ENCODE assay signal across 26 cellular contexts in genomic region chr17:81802048-81802758, GRCh38. TPM values are rescaled to one million over a fixed set of nuclear protein-coding genes. Genes with fewer than 3 reads are reported as not detected.
A peak's percentile ranks its signal among the peaks of the same experiment; 100 is the strongest.
DNase-seq lines count a peak whose midpoint lies in the region; ATAC-seq, FAIRE-seq and TF ChIP-seq lines count a peak whose summit lies in the region.
"Had no signal": no experiment of that assay in that cellular context is flagged by ENCODE, and none has a peak within 500 bp of the region (broad histone marks: within the 10 kb centered on the region; RNA-seq: fewer than 3 reads in every experiment).

No MANE protein-coding gene starts in this region.

- in situ Hi-C loops in K562 (cut with MboI), result no loop called here
- in situ Hi-C loops in GM13977 (cut with MboI; ENCODE audit: low pct_unique_long_range_greater_than_20kb, low sequenced_read_pairs, unreplicated experiment), result no loop called here

- TF ChIP-seq RAD21 in K562 (CRISPR knock-in tag; conservative IDR thresholded peaks at IDR 0.05 in 1 of 2, IDR thresholded peaks at IDR 0.05 in 1 of 2), result no peak

- H3K27ac ChIP-seq in GM23338 (ENCODE audit: low read depth) (no peak overlapping the region), K562 (ENCODE audit: extremely low read depth, low read depth, low read length) (no peak overlapping the region), osteoblast (ENCODE audit: low read depth, low read length) (no peak overlapping the region)
- H3K27ac ChIP-seq: C4-2B, PC-9 had no signal

- H3K27ac Mint-ChIP-seq in GM23338 (no peak overlapping the region), naive B cell (no peak overlapping the region)
- no peak overlapping the region for H3K27ac Mint-ChIP-seq in activated naive CD8-positive, alpha-beta T cell treated with anti-CD3 and anti-CD28 coated beads for 36 hours
- H3K27ac Mint-ChIP-seq: H9, HFFc6 had no signal

- H3K36me3 Mint-ChIP-seq in GM23338 (ENCODE audit: low read depth), result peaks cover 5% of the 10 kb centered on the region; the same call in 1 of the 3 replicates
- peaks cover 0 to 12% of the 10 kb centered on the region in 2 donors for H3K36me3 Mint-ChIP-seq in naive B cell
- H3K36me3 Mint-ChIP-seq in activated naive CD8-positive, alpha-beta T cell treated with anti-CD3 and anti-CD28 coated beads for 36 hours, result no peaks in the 10 kb centered on the region

- ATAC-seq in GM23338, result no peak
- ATAC-seq in K562, result no peak
- no peak for ATAC-seq in naive B cell (ENCODE audit: low read depth in 2 of 2)

- no peak for TF ChIP-seq CTCF in GM23338 (conservative IDR thresholded peaks at IDR 0.05; ENCODE audit: low read depth in 2 of 2)
- TF ChIP-seq CTCF in K562 (IDR thresholded peaks at IDR 0.05 in 2 of 3, conservative IDR thresholded peaks at IDR 0.05 in 1 of 3; ENCODE audit: insufficient read depth in 2 of 3, low read depth in 1 of 3, low read length in 3 of 3), result no peak
- TF ChIP-seq CTCF in osteoblast (IDR thresholded peaks at IDR 0.05; ENCODE audit: extremely low read depth, low read depth, low read length), result no peak
- no peak for TF ChIP-seq CTCF in GM13977 (IDR thresholded peaks at IDR 0.05; ENCODE audit: extremely low read depth, insufficient read depth, missing control alignments)

- TF ChIP-seq POLR2A in K562 (conservative IDR thresholded peaks at IDR 0.05), result no peak

- H3K9me3 Mint-ChIP-seq in GM23338 (peaks cover 12% of the 10 kb centered on the region), naive B cell (peaks cover 0 to 3% (median 0%) of the 10 kb centered on the region in 7 donors)
- H3K9me3 Mint-ChIP-seq in activated naive CD8-positive, alpha-beta T cell treated with anti-CD3 and anti-CD28 coated beads for 36 hours, result no peaks in the 10 kb centered on the region

- H2AFZ ChIP-seq in GM23338, result no peak overlapping the region
- no peak overlapping the region for H2AFZ ChIP-seq in K562 (ENCODE audit: low read depth, low read length)
- no peak overlapping the region for H2AFZ ChIP-seq in osteoblast (ENCODE audit: low read length)
- H2AFZ ChIP-seq: PC-9 had no signal

- no peak overlapping the region for H3K9ac ChIP-seq in K562 (ENCODE audit: insufficient read depth in 1 of 2, low read depth in 2 of 2, low read length in 2 of 2)

- peaks cover 47% of the 10 kb centered on the region for H3K27me3 Mint-ChIP-seq in GM23338 (ENCODE audit: insufficient read depth, low read depth, poor library complexity)
- peaks cover 33 to 66% (median 44%) of the 10 kb centered on the region in 3 donors for H3K27me3 Mint-ChIP-seq in naive B cell
- H3K27me3 Mint-ChIP-seq in activated naive CD8-positive, alpha-beta T cell treated with anti-CD3 and anti-CD28 coated beads for 36 hours, result peaks cover 56% of the 10 kb centered on the region

- CTCF ChIA-PET in K562 (lab: Yijun Ruan, JAX; ENCODE audit: low intra/inter-chr PET ratio), result no interaction called here

- no TSS peak for BruUV-seq in K562 (replicated peaks; lab: Mats Ljungman, UMichigan)

- H3K79me2 ChIP-seq in GM23338 (replicated peaks; ENCODE audit: insufficient read depth) (no peaks in the 10 kb centered on the region), K562 (ENCODE audit: control insufficient read depth, insufficient read depth, low read length) (no peaks in the 10 kb centered on the region), osteoblast (ENCODE audit: insufficient read depth, low read length) (no peaks in the 10 kb centered on the region)

- H3K9me3 ChIP-seq in K562 (replicated peaks; ENCODE audit: control insufficient read depth, insufficient read depth, low read depth, low read length), result peaks cover 3% of the 10 kb centered on the region; the same call in 1 of the 2 replicates
- H3K9me3 ChIP-seq in osteoblast (ENCODE audit: low read depth, low read length), result no peaks in the 10 kb centered on the region

- H3K27me3 ChIP-seq in GM23338 (ENCODE audit: insufficient read depth), result peaks cover 65% of the 10 kb centered on the region
- H3K27me3 ChIP-seq in K562 (ENCODE audit: control insufficient read depth in 2 of 2, insufficient read depth in 2 of 2, low read length in 2 of 2), result peaks cover 18 to 51% of the 10 kb centered on the region in 2 experiments; a peak in 4 of 5 replicates
- peaks cover 51% of the 10 kb centered on the region for H3K27me3 ChIP-seq in osteoblast (ENCODE audit: insufficient read depth, low read length)

- H3K4me2 ChIP-seq in GM23338, result no peak overlapping the region
- H3K4me2 ChIP-seq in K562 (ENCODE audit: insufficient read depth, low read length), result no peak overlapping the region
- H3K4me2 ChIP-seq in osteoblast (ENCODE audit: insufficient read depth, low read length), result no peak overlapping the region
- H3K4me2 ChIP-seq: PC-9 had no signal

- H4K20me1 ChIP-seq in GM23338 (replicated peaks; ENCODE audit: insufficient read depth), result no peaks in the 10 kb centered on the region
- H4K20me1 ChIP-seq in K562 (replicated peaks; ENCODE audit: control insufficient read depth, insufficient read depth, low read length), result 0 out of 2 replicates have a peak, but pooled peaks cover 6% of the 10 kb centered on the region
- H4K20me1 ChIP-seq in osteoblast (ENCODE audit: insufficient read depth, low read length), result no peaks in the 10 kb centered on the region

- no peaks in the 10 kb centered on the region for H3K4me1 Mint-ChIP-seq in GM23338
- H3K4me1 Mint-ChIP-seq in naive B cell, result peaks cover 8 to 19% (median 10%) of the 10 kb centered on the region in 3 donors
- no peaks in the 10 kb centered on the region for H3K4me1 Mint-ChIP-seq in activated naive CD8-positive, alpha-beta T cell treated with anti-CD3 and anti-CD28 coated beads for 36 hours

- H3K9me2 ChIP-seq in GM23338 (ENCODE audit: insufficient read depth), result no peaks in the 10 kb centered on the region

- H3F3A ChIP-seq in GM23338 (replicated peaks; ENCODE audit: low read depth), result no peaks in the 10 kb centered on the region

- no peak for TF ChIP-seq EP300 in K562 (IDR thresholded peaks at IDR 0.05; ENCODE audit: low read length)

- POLR2A ChIA-PET in K562 (lab: Yijun Ruan, JAX), result interaction anchor here (0.6 to 0.8 kb wide), 3 partner anchors 12 to 66 kb away, joined by 3 to 4 read pairs (median 3); no protein-coding TSS in a partner anchor

- no peak for FAIRE-seq in K562 (lab: Jason Lieb, UNC)
- FAIRE-seq: GM18507, HTR-8/SVneo had no signal

- intact Hi-C loops in K562 (cut with micrococcal nuclease), result no loop called here

- H3K4me1 ChIP-seq in GM23338 (ENCODE audit: insufficient read depth) (no peaks in the 10 kb centered on the region; the same call in 1 of the 2 replicates), K562 (replicated peaks in 1 of 2; ENCODE audit: control insufficient read depth in 2 of 2, insufficient read depth in 2 of 2, low read length in 2 of 2) (peaks cover 0 to 45% of the 10 kb centered on the region in 2 experiments; a peak in 3 of 5 replicates), osteoblast (ENCODE audit: insufficient read depth, low read length) (no peaks in the 10 kb centered on the region)

- no peak overlapping the region for H3K4me3 ChIP-seq in GM23338
- H3K4me3 ChIP-seq in K562, result no peak overlapping the region
- H3K4me3 ChIP-seq in osteoblast (ENCODE audit: insufficient read depth, low read length), result no peak overlapping the region
- H3K4me3 ChIP-seq: PC-9 had no signal

- H3K9me1 ChIP-seq in K562 (ENCODE audit: control insufficient read depth, insufficient read depth, low read length), result no peaks in the 10 kb centered on the region

- peak overlapping the region; percentile 42; the same call in 1 of the 3 replicates for H3K4me3 Mint-ChIP-seq in GM23338
- peak overlapping the region in 5 of 8 donors; percentile 14 to 78 (median 51) for H3K4me3 Mint-ChIP-seq in naive B cell
- no peak overlapping the region for H3K4me3 Mint-ChIP-seq in activated naive CD8-positive, alpha-beta T cell treated with anti-CD3 and anti-CD28 coated beads for 36 hours
- H3K4me3 Mint-ChIP-seq: HFFc6 had no signal

- WGBS in K562 (ENCODE audit: insufficient coverage, low coverage, missing lambda C conversion rate), result 38% methylated on average over 8 of the region's 9 CpGs

- no peaks in the 10 kb centered on the region for H3K36me3 ChIP-seq in GM23338 (ENCODE audit: insufficient read depth)
- H3K36me3 ChIP-seq in K562 (ENCODE audit: control insufficient read depth, insufficient read depth, low read length), result no peaks in the 10 kb centered on the region
- no peaks in the 10 kb centered on the region for H3K36me3 ChIP-seq in osteoblast (ENCODE audit: insufficient read depth, low read length)

- DNase-seq in GM23338 (ENCODE audit: low spot score) (no peak), K562 (ENCODE audit: extremely low read depth in 1 of 4, low spot score in 3 of 4) (no peak), naive B cell (no peak), osteoblast (ENCODE audit: insufficient read length, low spot score, missing footprints) (peak; percentile 85), T-helper 1 cell (no peak), GM03348 (ENCODE audit: low spot score) (no peak), GM13977 (ENCODE audit: low spot score) (no peak)
- DNase-seq in activated naive CD8-positive, alpha-beta T cell treated with anti-CD3 and anti-CD28 coated beads for 36 hours, result no peak
- DNase-seq: DMS153, DND-41, H9, HFFc6, KG1, MM.1S, NCI-H1694, NCI-H2029 treated with DMSO at 0.1 percent for 48 hours, NCI-H446 treated with DMSO at 0.1 percent for 48 hours, NCI-H526 treated with DMSO at 0.1 percent for 48 hours, PC-9, Right ventricle myocardium superior had no signal

RNA-seq across cellular contexts. Expression of gene GCGR, which starts 1.7 kb away (rescaled TPM):
- total RNA-seq in GM23338 (2014; rRNA removed; shearing (Covaris generic)), result 0.17 and 0.31 TPM in 2 replicates
- polyA plus RNA-seq in GM23338 (2016; fragmentation: Nextera tagmentation; extraction: Ambion mirVana), result 0.23 and 0.92 TPM in 2 replicates
- total RNA-seq in K562 (2011; cell fraction: chromatin; rRNA removed; ENCODE audit: low replicate concordance), result not detected in 2 replicates
- total RNA-seq in K562 (2011; cell fraction: nucleolus; rRNA removed), result not detected in 2 replicates
- not detected in 2 replicates for total RNA-seq in K562 (2011; cell fraction: nucleoplasm; rRNA removed)
- not detected in 2 replicates for total RNA-seq in K562 (2014; rRNA removed)
- total RNA-seq in K562 (2014; rRNA removed; fragmentation: Illumina TruSeq; extraction: Trizol), result not detected in 2 replicates
- total RNA-seq in K562 (2015; rRNA removed; fragmentation: Illumina TruSeq; extraction: Trizol), result not detected in 2 replicates
- not detected in 2 replicates for total RNA-seq in K562 (2021)
- not detected in 2 replicates for polyA plus RNA-seq in K562 (2011; rRNA removed)
- polyA plus RNA-seq in K562 (2011; cell fraction: cytosol; rRNA removed), result not detected in 2 replicates
- not detected in 2 replicates for polyA plus RNA-seq in K562 (2011; cell fraction: nucleus; rRNA removed)
- not detected in 2 replicates for polyA plus RNA-seq in K562 (2012)
- not detected in 2 replicates for polyA plus RNA-seq in K562 (2014; fragmentation: Illumina TruSeq; extraction: Trizol)
- not detected for polyA plus RNA-seq in K562 (2014; fragmentation: Nextera tagmentation; extraction: Ambion mirVana)
- not detected in 2 replicates for polyA plus RNA-seq in K562 (2014; rRNA removed)
- polyA minus RNA-seq in K562 (2011; rRNA and poly(A)+ RNA removed), result not detected in 2 replicates
- polyA minus RNA-seq in K562 (2011; cell fraction: cytosol; rRNA and poly(A)+ RNA removed), result not detected in 2 replicates
- polyA minus RNA-seq in K562 (2011; cell fraction: nucleus; rRNA and poly(A)+ RNA removed), result not detected in 2 replicates
- not detected for polyA plus RNA-seq in naive B cell (ENCODE audit: low read depth in 6 of 6)
- under 0.01 TPM in 1 of 2 replicates, not detected in the other for total RNA-seq in osteoblast
- not detected for total RNA-seq in activated naive CD8-positive, alpha-beta T cell treated with anti-CD3 and anti-CD28 coated beads for 36 hours
- total RNA-seq: A673, HFFc6, PC-9, Right ventricle myocardium superior, RPMI7951, SK-MEL-5 had no signal

RNA-seq across cellular contexts. Expression of gene MCRIP1, which starts 30.9 kb away (rescaled TPM):
- 85.2 and 110 TPM in 2 replicates for total RNA-seq in GM23338 (2014; rRNA removed; shearing (Covaris generic))
- polyA plus RNA-seq in GM23338 (2016; fragmentation: Nextera tagmentation; extraction: Ambion mirVana) (99.5 and 101 TPM in 2 replicates), K562 (2011; rRNA removed) (9.7 and 14.8 TPM in 2 replicates), K562 (2014; fragmentation: Illumina TruSeq; extraction: Trizol) (6.6 and 24.6 TPM in 2 replicates), K562 (2014; fragmentation: Nextera tagmentation; extraction: Ambion mirVana) (1 to 10 TPM in 1 of 2 experiments, under 1 TPM in 1; 0.39 to 1.4 TPM), K562 (2014; rRNA removed) (24.0 and 35.5 TPM in 2 replicates), naive B cell (ENCODE audit: low read depth in 6 of 6) (100 to 1,000 TPM in 1 of 6 donors, 10 to 100 TPM in 5; 66.2 to 114 (median 77.4) TPM)
- 12.2 and 29.2 TPM in 2 replicates for total RNA-seq in K562 (2011; cell fraction: chromatin; rRNA removed; ENCODE audit: low replicate concordance)
- 23.2 and 24.1 TPM in 2 replicates for total RNA-seq in K562 (2011; cell fraction: nucleolus; rRNA removed)
- 15.3 and 17.0 TPM in 2 replicates for total RNA-seq in K562 (2011; cell fraction: nucleoplasm; rRNA removed)
- total RNA-seq in K562 (2014; rRNA removed) (35.8 and 45.4 TPM in 2 replicates), K562 (2014; rRNA removed; fragmentation: Illumina TruSeq; extraction: Trizol) (1.5 and 1.7 TPM in 2 replicates), K562 (2015; rRNA removed; fragmentation: Illumina TruSeq; extraction: Trizol) (21.5 and 25.4 TPM in 2 replicates), K562 (2021) (32.8 and 36.0 TPM in 2 replicates), osteoblast (136 and 163 TPM in 2 replicates)
- 25.9 and 79.2 TPM in 2 replicates for polyA plus RNA-seq in K562 (2011; cell fraction: cytosol; rRNA removed)
- polyA plus RNA-seq in K562 (2011; cell fraction: nucleus; rRNA removed), result 19.1 and 36.8 TPM in 2 replicates
- polyA plus RNA-seq in K562 (2012), result 21.3 and 72.4 TPM in 2 replicates
- 2.3 and 3.0 TPM in 2 replicates for polyA minus RNA-seq in K562 (2011; rRNA and poly(A)+ RNA removed)
- polyA minus RNA-seq in K562 (2011; cell fraction: cytosol; rRNA and poly(A)+ RNA removed), result 14.8 and 15.9 TPM in 2 replicates
- polyA minus RNA-seq in K562 (2011; cell fraction: nucleus; rRNA and poly(A)+ RNA removed), result 3.0 and 4.7 TPM in 2 replicates
- total RNA-seq in activated naive CD8-positive, alpha-beta T cell treated with anti-CD3 and anti-CD28 coated beads for 36 hours, result 10 to 100 TPM; 45.4 to 48.4 TPM

RNA-seq across cellular contexts. Expression of gene PPP1R27, which starts 32.6 kb away (rescaled TPM):
- total RNA-seq in GM23338 (2014; rRNA removed; shearing (Covaris generic)), result not detected in 2 replicates
- polyA plus RNA-seq in GM23338 (2016; fragmentation: Nextera tagmentation; extraction: Ambion mirVana), result 0.40 and 0.65 TPM in 2 replicates
- total RNA-seq in K562 (2011; cell fraction: chromatin; rRNA removed; ENCODE audit: low replicate concordance), result 0.65 TPM in 1 of 2 replicates, not detected in the other
- total RNA-seq in K562 (2011; cell fraction: nucleolus; rRNA removed), result 2.4 and 3.2 TPM in 2 replicates
- 0.81 and 0.99 TPM in 2 replicates for total RNA-seq in K562 (2011; cell fraction: nucleoplasm; rRNA removed)
- total RNA-seq in K562 (2014; rRNA removed), result 6.2 and 6.9 TPM in 2 replicates
- total RNA-seq in K562 (2014; rRNA removed; fragmentation: Illumina TruSeq; extraction: Trizol), result 0.26 and 0.29 TPM in 2 replicates
- 0.47 and 0.68 TPM in 2 replicates for total RNA-seq in K562 (2015; rRNA removed; fragmentation: Illumina TruSeq; extraction: Trizol)
- 2.1 and 2.3 TPM in 2 replicates for total RNA-seq in K562 (2021)
- 1.2 and 1.5 TPM in 2 replicates for polyA plus RNA-seq in K562 (2011; rRNA removed)
- polyA plus RNA-seq in K562 (2011; cell fraction: cytosol; rRNA removed), result 1.9 and 10.6 TPM in 2 replicates
- polyA plus RNA-seq in K562 (2011; cell fraction: nucleus; rRNA removed), result 0.65 and 2.8 TPM in 2 replicates
- polyA plus RNA-seq in K562 (2012), result 0.32 and 2.5 TPM in 2 replicates
- 0.95 and 2.1 TPM in 2 replicates for polyA plus RNA-seq in K562 (2014; fragmentation: Illumina TruSeq; extraction: Trizol)
- polyA plus RNA-seq in K562 (2014; fragmentation: Nextera tagmentation; extraction: Ambion mirVana), result not detected
- polyA plus RNA-seq in K562 (2014; rRNA removed), result 4.2 and 5.2 TPM in 2 replicates
- polyA minus RNA-seq in K562 (2011; rRNA and poly(A)+ RNA removed), result 1.6 TPM in 1 of 2 replicates, not detected in the other
- 2.7 TPM in 1 of 2 replicates, not detected in the other for polyA minus RNA-seq in K562 (2011; cell fraction: cytosol; rRNA and poly(A)+ RNA removed)
- 0.40 TPM in 1 of 2 replicates, not detected in the other for polyA minus RNA-seq in K562 (2011; cell fraction: nucleus; rRNA and poly(A)+ RNA removed)
- under 1 TPM in 2 of 6 donors, not detected in 4; 0.18 to 0.64 TPM for polyA plus RNA-seq in naive B cell (ENCODE audit: low read depth in 6 of 6)
- total RNA-seq in osteoblast, result not detected in 2 replicates
- total RNA-seq in activated naive CD8-positive, alpha-beta T cell treated with anti-CD3 and anti-CD28 coated beads for 36 hours, result not detected
- total RNA-seq: A673, HFFc6, PC-9, Right ventricle myocardium superior, RPMI7951 had no signal

RNA-seq across cellular contexts. Expression of gene P4HB, which starts 58.1 kb away (rescaled TPM):
- total RNA-seq in GM23338 (2014; rRNA removed; shearing (Covaris generic)), result 418 and 620 TPM in 2 replicates
- polyA plus RNA-seq in GM23338 (2016; fragmentation: Nextera tagmentation; extraction: Ambion mirVana) (206 and 209 TPM in 2 replicates), K562 (2011; rRNA removed) (75.9 and 116 TPM in 2 replicates), K562 (2014; fragmentation: Illumina TruSeq; extraction: Trizol) (645 and 729 TPM in 2 replicates), K562 (2014; fragmentation: Nextera tagmentation; extraction: Ambion mirVana) (10 to 100 TPM in 1 of 2 experiments, 1 to 10 TPM in 1; 4.4 to 14.9 TPM), K562 (2014; rRNA removed) (181 and 191 TPM in 2 replicates), naive B cell (ENCODE audit: low read depth in 6 of 6) (100 to 1,000 TPM; 139 to 192 (median 158) TPM)
- total RNA-seq in K562 (2011; cell fraction: chromatin; rRNA removed; ENCODE audit: low replicate concordance), result 722 and 1,069 TPM in 2 replicates
- total RNA-seq in K562 (2011; cell fraction: nucleolus; rRNA removed), result 564 and 610 TPM in 2 replicates
- total RNA-seq in K562 (2011; cell fraction: nucleoplasm; rRNA removed), result 598 and 659 TPM in 2 replicates
- total RNA-seq in K562 (2014; rRNA removed) (587 and 588 TPM in 2 replicates), K562 (2014; rRNA removed; fragmentation: Illumina TruSeq; extraction: Trizol) (296 and 325 TPM in 2 replicates), K562 (2015; rRNA removed; fragmentation: Illumina TruSeq; extraction: Trizol) (404 and 420 TPM in 2 replicates), K562 (2021) (437 and 446 TPM in 2 replicates), osteoblast (1,119 and 1,240 TPM in 2 replicates)
- 46.6 and 61.5 TPM in 2 replicates for polyA plus RNA-seq in K562 (2011; cell fraction: cytosol; rRNA removed)
- 192 and 245 TPM in 2 replicates for polyA plus RNA-seq in K562 (2011; cell fraction: nucleus; rRNA removed)
- 600 and 818 TPM in 2 replicates for polyA plus RNA-seq in K562 (2012)
- polyA minus RNA-seq in K562 (2011; rRNA and poly(A)+ RNA removed), result 66.8 and 103 TPM in 2 replicates
- polyA minus RNA-seq in K562 (2011; cell fraction: cytosol; rRNA and poly(A)+ RNA removed), result 123 and 191 TPM in 2 replicates
- 89.0 and 193 TPM in 2 replicates for polyA minus RNA-seq in K562 (2011; cell fraction: nucleus; rRNA and poly(A)+ RNA removed)
- 100 to 1,000 TPM; 395 to 405 TPM for total RNA-seq in activated naive CD8-positive, alpha-beta T cell treated with anti-CD3 and anti-CD28 coated beads for 36 hours
